ENCODE assay signal across 8 cellular contexts in the genomic region with DNA sequence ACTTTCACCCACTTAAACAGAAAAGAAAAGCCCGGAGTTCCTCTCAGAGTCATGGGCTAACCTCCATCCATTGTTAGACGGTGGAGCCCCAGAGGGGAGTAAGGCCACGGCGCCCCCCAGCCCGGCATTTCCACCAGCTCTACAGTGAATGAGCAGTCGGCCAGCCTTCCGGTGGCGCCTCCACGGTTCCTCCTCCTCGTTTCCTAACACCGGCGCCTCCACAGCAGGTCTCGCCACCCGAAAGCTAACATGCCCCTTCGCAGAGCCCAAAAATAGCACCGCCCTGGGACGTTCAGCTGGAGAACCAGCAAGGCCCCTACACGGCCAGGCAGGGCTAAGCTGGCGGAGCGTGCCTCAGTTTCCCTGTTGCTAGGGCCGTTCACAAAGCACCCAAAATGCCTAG. TPM values are rescaled to one million over a fixed set of nuclear protein-coding genes. Genes with fewer than 3 reads are reported as not detected.
DNase-seq lines count a peak whose midpoint lies in the region; ATAC-seq and FAIRE-seq lines count a peak whose summit lies in the region.

No MANE protein-coding gene starts in this region.

- in situ Hi-C loops in SK-MEL-5 (cut with HindIII; ENCODE audit: low pct_unique_long_range_greater_than_20kb, low sequenced_read_pairs): no loop called here

- peaks cover 10% of the 10 kb centered on the region for H3K27me3 Mint-ChIP-seq in activated naive CD8-positive, alpha-beta T cell

- peak overlapping the region; percentile 93 for H3K27ac Mint-ChIP-seq in activated naive CD8-positive, alpha-beta T cell

- FAIRE-seq in RCC 7860 (lab: Jason Lieb, UNC): no peak

- H3K4me1 Mint-ChIP-seq in activated naive CD8-positive, alpha-beta T cell (ENCODE audit: low read depth): peaks cover 44% of the 10 kb centered on the region

- H3K36me3 Mint-ChIP-seq in activated naive CD8-positive, alpha-beta T cell: peaks cover 3% of the 10 kb centered on the region

- H3K9me3 Mint-ChIP-seq in activated naive CD8-positive, alpha-beta T cell (ENCODE audit: low read depth): peaks cover 3% of the 10 kb centered on the region

- intact Hi-C loops in cardiac septum (cut with DNase I): loop anchor here (10.0 kb wide), 1 partner anchor 304 kb away; a partner anchor contains a TSS

- peak; percentile 16 for DNase-seq in NCI-H510A treated with DMSO at 0.1 percent for 48 hours (lab: John Stamatoyannopoulos, UW)
- DNase-seq in NCI-H510A (lab: John Stamatoyannopoulos, UW): no peak
- DNase-seq in SK-MEL-5 (ENCODE audit: low read depth, low spot score): peak; percentile 26
- peak; percentile 90 for DNase-seq in cardiac septum (ENCODE audit: low spot score)
- DNase-seq in pons (ENCODE audit: low spot score): peak; percentile 36
- DNase-seq in RCC 7860 (ENCODE audit: low spot score): no peak

- peak overlapping the region; percentile 90 for H3K4me3 Mint-ChIP-seq in activated naive CD8-positive, alpha-beta T cell

- no peak for ATAC-seq in GM21515 (IDR thresholded peaks at IDR 0.05; ENCODE audit: unreplicated experiment)

RNA-seq across cellular contexts. Expression of a gene that starts 0.9 kb away (rescaled TPM):
- 11.2 and 11.6 TPM in 2 replicates for total RNA-seq in SK-MEL-5 (2014; rRNA removed; shearing (Covaris generic))
- 11.0 and 11.2 TPM in 2 replicates for polyA plus RNA-seq in SK-MEL-5 (2015; cell fraction: cytosol; rRNA removed)
- 7.4 and 8.9 TPM in 2 replicates for polyA plus RNA-seq in SK-MEL-5 (2015; cell fraction: nucleus; rRNA removed)
- 12.6 TPM for total RNA-seq in cardiac septum

Comparison
In these comparisons a context has a peak if more than half of its experiments do, and no peak if none do; other contexts are left out.
1. DNase-seq: peak in NCI-H510A treated with DMSO at 0.1 percent for 48 hours (single experiment), SK-MEL-5 (single experiment), cardiac septum (single experiment) and pons (single experiment); none in NCI-H510A (single experiment) and RCC 7860 (single experiment).